ENCODE assay signal across 23 cellular contexts in genomic region chr3:100271522-100271921, GRCh38. TPM values are rescaled to one million over a fixed set of nuclear protein-coding genes. Genes with fewer than 3 reads are reported as not detected.
DNase-seq lines count a peak whose midpoint lies in the region; ATAC-seq, FAIRE-seq and TF ChIP-seq lines count a peak whose summit lies in the region.
"Had no signal": no experiment of that assay in that cellular context is flagged by ENCODE, and none has a peak within 500 bp of the region (broad histone marks: within the 10 kb centered on the region; RNA-seq: fewer than 3 reads in every experiment).

No MANE protein-coding gene starts in this region.

- dilution Hi-C loops in IMR-90 (cut with HindIII; ENCODE audit: low sequenced_read_pairs, unreplicated experiment): no loop called here

- H3K9me1 ChIP-seq in IMR-90 (ENCODE audit: insufficient read depth, low read length): no peaks in the 10 kb centered on the region; the same call in 1 of the 2 replicates

- H3K27ac Mint-ChIP-seq in GM23338: no peak overlapping the region
- H3K27ac Mint-ChIP-seq in progenitor cell of endocrine pancreas: peak overlapping the region; percentile 9
- H3K27ac Mint-ChIP-seq: CD4-positive, alpha-beta T cell; T-cell had no signal

- 0 out of 2 replicates have a peak overlapping the region, but pooled peaks have one; percentile 15 for H4K91ac ChIP-seq in IMR-90 (ENCODE audit: insufficient read depth, low read depth, low read length)

- H3K9me3 Mint-ChIP-seq in GM23338 (no peaks in the 10 kb centered on the region), progenitor cell of endocrine pancreas (ENCODE audit: low read depth) (no peaks in the 10 kb centered on the region)
- H3K9me3 Mint-ChIP-seq: CD4-positive, alpha-beta T cell; T-cell had no signal

- DNase-seq in GM23338 (ENCODE audit: low spot score): no peak
- no peak for DNase-seq in IMR-90
- no peak for DNase-seq in WERI-Rb-1
- DNase-seq in progenitor cell of endocrine pancreas (ENCODE audit: low spot score, unreplicated experiment): no peak
- no peak for DNase-seq in NCI-H1417 treated with DMSO at 0.1 percent for 48 hours (lab: John Stamatoyannopoulos, UW)
- no peak for DNase-seq in nucleus accumbens (lab: John Stamatoyannopoulos, UW)
- no peak for DNase-seq in GM12891 (ENCODE audit: insufficient read length, low spot score)
- DNase-seq: CD4-positive, alpha-beta T cell; DMS153; GDM1; H7; KBM-7; NCI-H1105; NCI-H1694 treated with DMSO at 0.1 percent for 48 hours; NCI-H345; NCI-H526 treated with DMSO at 0.1 percent for 48 hours; SHP77; T-cell had no signal

- H3K23ac ChIP-seq in IMR-90 (ENCODE audit: low read depth, low read length): peak overlapping the region; percentile 12; the same call in 1 of the 2 replicates

- H3K27me3 ChIP-seq in GM23338 (ENCODE audit: insufficient read depth) (no peaks in the 10 kb centered on the region), IMR-90 (ENCODE audit: control insufficient read depth, insufficient read depth, low read length) (no peaks in the 10 kb centered on the region), WERI-Rb-1 (ENCODE audit: insufficient read depth, low read depth, severe bottlenecking) (no peaks in the 10 kb centered on the region)

- peak overlapping the region; percentile 77; the same call in 1 of the 3 replicates for H2BK15ac ChIP-seq in IMR-90 (ENCODE audit: low read depth, low read length)

- no peaks in the 10 kb centered on the region for H3F3A ChIP-seq in GM23338 (replicated peaks; ENCODE audit: low read depth)

- H3K36me3 ChIP-seq in GM23338 (ENCODE audit: insufficient read depth) (no peaks in the 10 kb centered on the region), IMR-90 (ENCODE audit: control insufficient read depth, insufficient read depth, low read length) (no peaks in the 10 kb centered on the region), WERI-Rb-1 (no peaks in the 10 kb centered on the region)

- WGBS in IMR-90 (ENCODE audit: extremely low coverage in 2 of 2, insufficient read length in 1 of 2), 2 experiments: 100% methylated on average over 1 of the region's 1 CpG; no CpG with 5 or more reads in 1 of the 2 experiments

- H3K79me1 ChIP-seq in IMR-90 (ENCODE audit: low read depth in 1 of 2, low read length in 2 of 2): peaks cover 13 to 47% of the 10 kb centered on the region in 2 experiments

- 0 out of 2 replicates have a peak overlapping the region, but pooled peaks have one; percentile 61 for H2AK5ac ChIP-seq in IMR-90 (ENCODE audit: low read depth, low read length)

- no peak overlapping the region for H2AK9ac ChIP-seq in IMR-90 (replicated peaks; ENCODE audit: low read depth, low read length, poor library complexity)

- H3K9me2 ChIP-seq in GM23338 (ENCODE audit: insufficient read depth): no peaks in the 10 kb centered on the region

- peak overlapping the region; percentile 59; the same call in 1 of the 2 replicates for H2BK120ac ChIP-seq in IMR-90 (ENCODE audit: low read depth, low read length)

- no peak overlapping the region for H2BK5ac ChIP-seq in IMR-90 (ENCODE audit: low read depth, low read length, poor library complexity, severe bottlenecking)

- H4K8ac ChIP-seq in IMR-90 (ENCODE audit: low read depth in 2 of 2, low read length in 2 of 2): peak overlapping the region in 1 of 2 experiments; percentile 56; a peak in 2 of 4 replicates

- H2AFZ ChIP-seq in GM23338: no peak overlapping the region
- no peak overlapping the region for H2AFZ ChIP-seq in IMR-90 (replicated peaks; ENCODE audit: low read length, poor library complexity)

- H3K18ac ChIP-seq in IMR-90 (ENCODE audit: low read depth, low read length): no peak overlapping the region; the same call in 1 of the 2 replicates

- H3K56ac ChIP-seq in IMR-90 (ENCODE audit: extremely low read depth, insufficient read depth, low read length): no peak overlapping the region

- no TSS peak for BruUV-seq in IMR-90 (replicated peaks; lab: Mats Ljungman, UMichigan)

- H3K4me3 ChIP-seq in GM23338 (no peak overlapping the region), IMR-90 (ENCODE audit: insufficient read depth, low read depth, low read length) (no peak overlapping the region), WERI-Rb-1 (ENCODE audit: low read depth, low read length) (no peak overlapping the region; the same call in 1 of the 2 replicates)
- H3K4me3 ChIP-seq: A549 had no signal

- no peak for TF ChIP-seq POLR2A in IMR-90 (IDR thresholded peaks at IDR 0.05; ENCODE audit: low read depth, low read length)
- no peak for TF ChIP-seq POLR2A in GM12891 (IDR thresholded peaks at IDR 0.05; ENCODE audit: low read depth, low read length)

- no peak overlapping the region for H3K9ac ChIP-seq in IMR-90 (ENCODE audit: low read depth, low read length)

- H4K20me1 ChIP-seq in GM23338 (replicated peaks; ENCODE audit: insufficient read depth) (no peaks in the 10 kb centered on the region; the same call in none of the 2 replicates), IMR-90 (ENCODE audit: insufficient read depth, low read length) (peaks cover 13% of the 10 kb centered on the region; the same call in 1 of the 2 replicates)

- no peak overlapping the region for H3K27ac ChIP-seq in GM23338 (ENCODE audit: low read depth)
- no peak overlapping the region for H3K27ac ChIP-seq in IMR-90 (ENCODE audit: insufficient read depth, low read length)
- peak overlapping the region; percentile 81 for H3K27ac ChIP-seq in WERI-Rb-1
- H3K27ac ChIP-seq: A549, HL-60 had no signal

- peaks cover 89% of the 10 kb centered on the region for H3K79me2 ChIP-seq in GM23338 (replicated peaks; ENCODE audit: insufficient read depth)

- H3K36me3 Mint-ChIP-seq in GM23338 (ENCODE audit: low read depth) (no peaks in the 10 kb centered on the region), progenitor cell of endocrine pancreas (ENCODE audit: insufficient read depth) (no peaks in the 10 kb centered on the region)
- H3K36me3 Mint-ChIP-seq: T-cell had no signal

- peak overlapping the region; percentile 41; the same call in 1 of the 2 replicates for H3K4ac ChIP-seq in IMR-90 (ENCODE audit: low read depth, low read length)

- H2BK20ac ChIP-seq in IMR-90 (ENCODE audit: low read depth, low read length): peak overlapping the region; percentile 59; the same call in 1 of the 2 replicates

- no peak for TF ChIP-seq CTCF in GM23338 (conservative IDR thresholded peaks at IDR 0.05; ENCODE audit: low read depth in 2 of 2)
- no peak for TF ChIP-seq CTCF in IMR-90 (conservative IDR thresholded peaks at IDR 0.05; ENCODE audit: low read depth, low read length)
- TF ChIP-seq CTCF in WERI-Rb-1 (IDR thresholded peaks at IDR 0.05; ENCODE audit: low read depth, low read length): no peak
- TF ChIP-seq CTCF in progenitor cell of endocrine pancreas (IDR thresholded peaks at IDR 0.05; ENCODE audit: unreplicated experiment): no peak

- POLR2A ChIA-PET in IMR-90 (lab: Charles Lee; ENCODE audit: unreplicated experiment): no interaction called here

- in situ Hi-C loops in IMR-90 (cut with MboI; ENCODE audit: low sequenced_read_pairs): no loop called here

- no peak for TF ChIP-seq RAD21 in IMR-90 (IDR thresholded peaks at IDR 0.05; ENCODE audit: low read length)

- FAIRE-seq in GM12891 (lab: Jason Lieb, UNC): no peak
- FAIRE-seq: A549, HTR-8/SVneo, RCC 7860 had no signal

- H3K14ac ChIP-seq in IMR-90 (replicated peaks; ENCODE audit: low read depth, low read length): no peak overlapping the region; the same call in 1 of the 2 replicates

- CTCF ChIA-PET in IMR-90 (lab: Yijun Ruan, JAX): no interaction called here

- ATAC-seq in GM23338: no peak
- no peak for ATAC-seq in IMR-90 (ENCODE audit: low read depth)
- ATAC-seq: A549, SK-N-SH treated with all-trans-retinoic acid at 6 μM for 48 hours, T-cell had no signal

- H3K4me2 ChIP-seq in GM23338 (peak overlapping the region; percentile 20; the same call in 1 of the 2 replicates), IMR-90 (ENCODE audit: low read depth, low read length) (no peak overlapping the region)
- H3K4me2 ChIP-seq: A549 had no signal

- peaks cover 7% of the 10 kb centered on the region for H3K27me3 Mint-ChIP-seq in GM23338 (ENCODE audit: insufficient read depth, low read depth, poor library complexity)
- H3K27me3 Mint-ChIP-seq in progenitor cell of endocrine pancreas: no peaks in the 10 kb centered on the region
- H3K27me3 Mint-ChIP-seq: CD4-positive, alpha-beta T cell; T-cell had no signal

- H3K4me1 Mint-ChIP-seq in GM23338 (peaks cover 10% of the 10 kb centered on the region), progenitor cell of endocrine pancreas (ENCODE audit: low read depth) (peaks cover 30% of the 10 kb centered on the region)

- H3K9me3 ChIP-seq in IMR-90 (ENCODE audit: control insufficient read depth, insufficient read depth, low read length) (no peaks in the 10 kb centered on the region), WERI-Rb-1 (ENCODE audit: severe bottlenecking) (no peaks in the 10 kb centered on the region)
- H3K9me3 ChIP-seq: A549 had no signal

- intact Hi-C loops in IMR-90 (cut with micrococcal nuclease): no loop called here

- H4K5ac ChIP-seq in IMR-90 (ENCODE audit: low read depth, low read length): no peak overlapping the region; the same call in 1 of the 2 replicates

- H3K4me3 Mint-ChIP-seq in GM23338: no peak overlapping the region
- no peak overlapping the region for H3K4me3 Mint-ChIP-seq in progenitor cell of endocrine pancreas (ENCODE audit: low read depth)
- H3K4me3 Mint-ChIP-seq: CD4-positive, alpha-beta T cell; T-cell had no signal

- H3K4me1 ChIP-seq in GM23338 (ENCODE audit: insufficient read depth) (peaks cover 9% of the 10 kb centered on the region), IMR-90 (ENCODE audit: control insufficient read depth, insufficient read depth, low read length) (peaks cover 6% of the 10 kb centered on the region; the same call in 1 of the 2 replicates)
- H3K4me1 ChIP-seq: A549 had no signal

TF ChIP-seq in IMR-90, 13 proteins besides CTCF, POLR2A, EP300 and RAD21 (continues in another document):
- TF ChIP-seq BHLHE40 (IDR thresholded peaks at IDR 0.05; ENCODE audit: low read depth, low read length) (no peak), MXI1 (IDR thresholded peaks at IDR 0.05; ENCODE audit: borderline replicate concordance, low read depth, low read length) (no peak), FOS (IDR thresholded peaks at IDR 0.05; ENCODE audit: low read depth, low read length) (no peak), CEBPB (IDR thresholded peaks at IDR 0.05; ENCODE audit: low read depth, low read length) (no peak)

TF ChIP-seq in GM12891, 5 proteins besides CTCF, POLR2A, EP300 and RAD21 (continues in another document):
- no peak for TF ChIP-seq POLR2AphosphoS5 (IDR thresholded peaks at IDR 0.05; ENCODE audit: low read depth, low read length)
- no peak for TF ChIP-seq PAX5 (IDR thresholded peaks at IDR 0.05; ENCODE audit: insufficient read depth, low read length, severe bottlenecking)
- no peak for TF ChIP-seq SPI1 (IDR thresholded peaks at IDR 0.05; ENCODE audit: low read depth, low read length)
- TF ChIP-seq POU2F2 (IDR thresholded peaks at IDR 0.05; ENCODE audit: low read depth, low read length): no peak

RNA-seq across cellular contexts. Expression of gene TBC1D23, which starts 10.7 kb away (rescaled TPM):
- total RNA-seq in GM23338 (2014; rRNA removed; shearing (Covaris generic)): 34.4 and 46.0 TPM in 2 replicates
- polyA plus RNA-seq in GM23338 (2016; fragmentation: Nextera tagmentation; extraction: Ambion mirVana) (17.9 and 22.4 TPM in 2 replicates), IMR-90 (2012; rRNA removed) (16.3 and 21.2 TPM in 2 replicates)
- total RNA-seq in IMR-90 (2012; rRNA removed) (67.0 and 123 TPM in 2 replicates), progenitor cell of endocrine pancreas (44.6 and 48.8 TPM in 2 replicates)
- 3.2 and 4.0 TPM in 2 replicates for polyA plus RNA-seq in IMR-90 (2012; cell fraction: cytosol; rRNA removed)
- 3.0 and 24.5 TPM in 2 replicates for polyA plus RNA-seq in IMR-90 (2012; cell fraction: nucleus; rRNA removed; ENCODE audit: low replicate concordance)
- polyA plus RNA-seq in GM12891 (2012; ENCODE audit: low read depth, missing spikeins): 4.6 TPM
